In the genomic region with DNA sequence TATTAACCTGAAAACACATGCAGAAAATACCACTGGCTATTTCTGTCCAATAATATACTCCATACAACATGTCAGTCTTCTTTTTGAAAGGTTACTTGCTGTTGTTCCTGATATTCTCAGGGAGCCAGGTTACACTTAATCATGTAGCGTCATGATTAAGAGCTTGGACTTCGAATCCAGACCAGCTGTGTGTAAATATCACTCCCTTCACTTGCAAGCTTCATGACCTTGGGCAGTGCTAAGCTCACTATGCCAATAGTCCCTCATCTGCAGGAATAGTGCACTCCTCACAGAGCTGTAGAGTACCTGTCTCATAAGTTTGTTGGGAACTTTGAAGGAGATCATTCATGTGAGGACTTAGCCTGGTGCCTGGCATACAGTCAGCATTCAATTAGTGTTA, we compare ENCODE assay signal across 1 cellular context.
TF ChIP-seq lines count a peak whose summit lies in the region.

No MANE protein-coding gene starts in this region.

TF ChIP-seq in HEK293, 187 proteins besides CTCF, POLR2A, EP300 and RAD21 (continued from another document):
- peak; percentile 69 for TF ChIP-seq TRIM28 (IDR thresholded peaks at IDR 0.05; ENCODE audit: borderline replicate concordance, low read length)
- TF ChIP-seq ZNF174 (tag by site-specific recombination; IDR thresholded peaks at IDR 0.05), result no peak
- no peak for TF ChIP-seq ZNF558 (tag by site-specific recombination; IDR thresholded peaks at IDR 0.05)
- TF ChIP-seq, protein P1, sequence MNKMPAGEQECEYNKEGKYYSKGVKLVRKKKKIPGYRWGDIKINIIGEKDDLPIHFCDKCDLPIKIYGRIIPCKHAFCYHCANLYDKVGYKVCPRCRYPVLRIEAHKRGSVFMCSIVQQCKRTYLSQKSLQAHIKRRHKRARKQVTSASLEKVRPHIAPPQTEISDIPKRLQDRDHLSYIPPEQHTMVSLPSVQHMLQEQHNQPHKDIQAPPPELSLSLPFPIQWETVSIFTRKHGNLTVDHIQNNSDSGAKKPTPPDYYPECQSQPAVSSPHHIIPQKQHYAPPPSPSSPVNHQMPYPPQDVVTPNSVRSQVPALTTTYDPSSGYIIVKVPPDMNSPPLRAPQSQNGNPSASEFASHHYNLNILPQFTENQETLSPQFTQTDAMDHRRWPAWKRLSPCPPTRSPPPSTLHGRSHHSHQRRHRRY (tag by site-specific recombination; IDR thresholded peaks at IDR 0.05), result no peak
- TF ChIP-seq, protein P2, sequence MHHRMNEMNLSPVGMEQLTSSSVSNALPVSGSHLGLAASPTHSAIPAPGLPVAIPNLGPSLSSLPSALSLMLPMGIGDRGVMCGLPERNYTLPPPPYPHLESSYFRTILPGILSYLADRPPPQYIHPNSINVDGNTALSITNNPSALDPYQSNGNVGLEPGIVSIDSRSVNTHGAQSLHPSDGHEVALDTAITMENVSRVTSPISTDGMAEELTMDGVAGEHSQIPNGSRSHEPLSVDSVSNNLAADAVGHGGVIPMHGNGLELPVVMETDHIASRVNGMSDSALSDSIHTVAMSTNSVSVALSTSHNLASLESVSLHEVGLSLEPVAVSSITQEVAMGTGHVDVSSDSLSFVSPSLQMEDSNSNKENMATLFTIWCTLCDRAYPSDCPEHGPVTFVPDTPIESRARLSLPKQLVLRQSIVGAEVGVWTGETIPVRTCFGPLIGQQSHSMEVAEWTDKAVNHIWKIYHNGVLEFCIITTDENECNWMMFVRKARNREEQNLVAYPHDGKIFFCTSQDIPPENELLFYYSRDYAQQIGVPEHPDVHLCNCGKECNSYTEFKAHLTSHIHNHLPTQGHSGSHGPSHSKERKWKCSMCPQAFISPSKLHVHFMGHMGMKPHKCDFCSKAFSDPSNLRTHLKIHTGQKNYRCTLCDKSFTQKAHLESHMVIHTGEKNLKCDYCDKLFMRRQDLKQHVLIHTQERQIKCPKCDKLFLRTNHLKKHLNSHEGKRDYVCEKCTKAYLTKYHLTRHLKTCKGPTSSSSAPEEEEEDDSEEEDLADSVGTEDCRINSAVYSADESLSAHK (tag by site-specific recombination; IDR thresholded peaks at IDR 0.05), result no peak
- no peak for TF ChIP-seq ZNF549 (tag by site-specific recombination; IDR thresholded peaks at IDR 0.05)
- TF ChIP-seq ZBTB17 (tag by site-specific recombination; IDR thresholded peaks at IDR 0.05), result peak; percentile 44; the same call in 1 of the 2 replicates
- TF ChIP-seq ZNF354C (tag by site-specific recombination; IDR thresholded peaks at IDR 0.05; ENCODE audit: borderline replicate concordance, low read depth), result no peak
- TF ChIP-seq ZBTB20 (tag by site-specific recombination; IDR thresholded peaks at IDR 0.05), result no peak
- TF ChIP-seq, protein P3, sequence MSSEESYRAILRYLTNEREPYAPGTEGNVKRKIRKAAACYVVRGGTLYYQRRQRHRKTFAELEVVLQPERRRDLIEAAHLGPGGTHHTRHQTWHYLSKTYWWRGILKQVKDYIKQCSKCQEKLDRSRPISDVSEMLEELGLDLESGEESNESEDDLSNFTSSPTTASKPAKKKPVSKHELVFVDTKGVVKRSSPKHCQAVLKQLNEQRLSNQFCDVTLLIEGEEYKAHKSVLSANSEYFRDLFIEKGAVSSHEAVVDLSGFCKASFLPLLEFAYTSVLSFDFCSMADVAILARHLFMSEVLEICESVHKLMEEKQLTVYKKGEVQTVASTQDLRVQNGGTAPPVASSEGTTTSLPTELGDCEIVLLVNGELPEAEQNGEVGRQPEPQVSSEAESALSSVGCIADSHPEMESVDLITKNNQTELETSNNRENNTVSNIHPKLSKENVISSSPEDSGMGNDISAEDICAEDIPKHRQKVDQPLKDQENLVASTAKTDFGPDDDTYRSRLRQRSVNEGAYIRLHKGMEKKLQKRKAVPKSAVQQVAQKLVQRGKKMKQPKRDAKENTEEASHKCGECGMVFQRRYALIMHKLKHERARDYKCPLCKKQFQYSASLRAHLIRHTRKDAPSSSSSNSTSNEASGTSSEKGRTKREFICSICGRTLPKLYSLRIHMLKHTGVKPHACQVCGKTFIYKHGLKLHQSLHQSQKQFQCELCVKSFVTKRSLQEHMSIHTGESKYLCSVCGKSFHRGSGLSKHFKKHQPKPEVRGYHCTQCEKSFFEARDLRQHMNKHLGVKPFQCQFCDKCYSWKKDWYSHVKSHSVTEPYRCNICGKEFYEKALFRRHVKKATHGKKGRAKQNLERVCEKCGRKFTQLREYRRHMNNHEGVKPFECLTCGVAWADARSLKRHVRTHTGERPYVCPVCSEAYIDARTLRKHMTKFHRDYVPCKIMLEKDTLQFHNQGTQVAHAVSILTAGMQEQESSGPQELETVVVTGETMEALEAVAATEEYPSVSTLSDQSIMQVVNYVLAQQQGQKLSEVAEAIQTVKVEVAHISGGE (tag by site-specific recombination; conservative IDR thresholded peaks at IDR 0.05; ENCODE audit: low read depth), result no peak
- no peak for TF ChIP-seq ZIC2 (tag by site-specific recombination; IDR thresholded peaks at IDR 0.05)
- no peak for TF ChIP-seq ZNF19 (tag by site-specific recombination; IDR thresholded peaks at IDR 0.05; ENCODE audit: low read depth)
- no peak for TF ChIP-seq ZEB2 (tag by site-specific recombination; IDR thresholded peaks at IDR 0.05)
- TF ChIP-seq ZNF660 (tag by site-specific recombination; IDR thresholded peaks at IDR 0.05), result no peak
- TF ChIP-seq ZNF610 (tag by site-specific recombination; IDR thresholded peaks at IDR 0.05; ENCODE audit: borderline replicate concordance), result no peak
- TF ChIP-seq SETDB1 (IDR thresholded peaks at IDR 0.05; ENCODE audit: insufficient read length, low read length), result no peak
- peak; percentile 79 for TF ChIP-seq WT1 (tag by site-specific recombination; IDR thresholded peaks at IDR 0.05)
- TF ChIP-seq, protein P4, sequence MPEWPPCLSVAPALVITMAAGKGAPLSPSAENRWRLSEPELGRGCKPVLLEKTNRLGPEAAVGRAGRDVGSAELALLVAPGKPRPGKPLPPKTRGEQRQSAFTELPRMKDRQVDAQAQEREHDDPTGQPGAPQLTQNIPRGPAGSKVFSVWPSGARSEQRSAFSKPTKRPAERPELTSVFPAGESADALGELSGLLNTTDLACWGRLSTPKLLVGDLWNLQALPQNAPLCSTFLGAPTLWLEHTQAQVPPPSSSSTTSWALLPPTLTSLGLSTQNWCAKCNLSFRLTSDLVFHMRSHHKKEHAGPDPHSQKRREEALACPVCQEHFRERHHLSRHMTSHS (tag by site-specific recombination; IDR thresholded peaks at IDR 0.05), result no peak
- TF ChIP-seq ZNF169 (tag by site-specific recombination; IDR thresholded peaks at IDR 0.05), result no peak
